Comparison of ENCODE assay signal across 1 cellular context in the genomic region with DNA sequence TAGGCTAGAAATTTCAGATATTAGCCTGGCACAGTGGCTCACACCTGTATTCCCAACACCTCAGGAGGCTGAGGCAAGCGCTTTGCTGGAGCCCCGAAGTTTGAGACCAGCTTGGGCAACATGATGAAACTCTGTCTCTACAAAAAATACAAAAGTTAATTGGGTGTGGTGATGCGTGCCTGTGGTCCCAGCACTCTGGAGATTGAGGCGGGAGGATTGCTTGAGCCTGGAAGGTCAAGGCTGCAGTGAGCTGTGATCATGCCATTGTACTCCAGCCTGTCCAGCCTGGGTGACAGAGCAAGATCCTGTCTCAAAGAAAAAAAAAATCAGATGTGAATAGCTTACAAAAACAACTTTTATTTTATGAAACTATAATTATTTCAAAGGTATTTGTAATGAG.
TF ChIP-seq lines count a peak whose summit lies in the region.

No MANE protein-coding gene starts in this region.

TF ChIP-seq in HepG2, 621 proteins besides CTCF, POLR2A, EP300 and RAD21:
- TF ChIP-seq ETV6 (CRISPR knock-in tag; conservative IDR thresholded peaks at IDR 0.05) (no peak), ZSCAN12 (CRISPR knock-in tag; IDR thresholded peaks at IDR 0.05) (no peak), NCOR1 (IDR thresholded peaks at IDR 0.05; ENCODE audit: borderline replicate concordance, low read length) (no peak), IKZF1 (IDR thresholded peaks at IDR 0.05) (no peak), ZNF75D (CRISPR knock-in tag; IDR thresholded peaks at IDR 0.05; ENCODE audit: borderline replicate concordance) (no peak), RARA (CRISPR knock-in tag; IDR thresholded peaks at IDR 0.05) (0 out of 2 replicates have a peak, but pooled peaks have one; percentile 24)
- TF ChIP-seq, protein P1, sequence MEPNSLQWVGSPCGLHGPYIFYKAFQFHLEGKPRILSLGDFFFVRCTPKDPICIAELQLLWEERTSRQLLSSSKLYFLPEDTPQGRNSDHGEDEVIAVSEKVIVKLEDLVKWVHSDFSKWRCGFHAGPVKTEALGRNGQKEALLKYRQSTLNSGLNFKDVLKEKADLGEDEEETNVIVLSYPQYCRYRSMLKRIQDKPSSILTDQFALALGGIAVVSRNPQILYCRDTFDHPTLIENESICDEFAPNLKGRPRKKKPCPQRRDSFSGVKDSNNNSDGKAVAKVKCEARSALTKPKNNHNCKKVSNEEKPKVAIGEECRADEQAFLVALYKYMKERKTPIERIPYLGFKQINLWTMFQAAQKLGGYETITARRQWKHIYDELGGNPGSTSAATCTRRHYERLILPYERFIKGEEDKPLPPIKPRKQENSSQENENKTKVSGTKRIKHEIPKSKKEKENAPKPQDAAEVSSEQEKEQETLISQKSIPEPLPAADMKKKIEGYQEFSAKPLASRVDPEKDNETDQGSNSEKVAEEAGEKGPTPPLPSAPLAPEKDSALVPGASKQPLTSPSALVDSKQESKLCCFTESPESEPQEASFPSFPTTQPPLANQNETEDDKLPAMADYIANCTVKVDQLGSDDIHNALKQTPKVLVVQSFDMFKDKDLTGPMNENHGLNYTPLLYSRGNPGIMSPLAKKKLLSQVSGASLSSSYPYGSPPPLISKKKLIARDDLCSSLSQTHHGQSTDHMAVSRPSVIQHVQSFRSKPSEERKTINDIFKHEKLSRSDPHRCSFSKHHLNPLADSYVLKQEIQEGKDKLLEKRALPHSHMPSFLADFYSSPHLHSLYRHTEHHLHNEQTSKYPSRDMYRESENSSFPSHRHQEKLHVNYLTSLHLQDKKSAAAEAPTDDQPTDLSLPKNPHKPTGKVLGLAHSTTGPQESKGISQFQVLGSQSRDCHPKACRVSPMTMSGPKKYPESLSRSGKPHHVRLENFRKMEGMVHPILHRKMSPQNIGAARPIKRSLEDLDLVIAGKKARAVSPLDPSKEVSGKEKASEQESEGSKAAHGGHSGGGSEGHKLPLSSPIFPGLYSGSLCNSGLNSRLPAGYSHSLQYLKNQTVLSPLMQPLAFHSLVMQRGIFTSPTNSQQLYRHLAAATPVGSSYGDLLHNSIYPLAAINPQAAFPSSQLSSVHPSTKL (CRISPR knock-in tag; IDR thresholded peaks at IDR 0.05): peak; percentile 19; the same call in 1 of the 2 replicates
- TF ChIP-seq, protein P2, sequence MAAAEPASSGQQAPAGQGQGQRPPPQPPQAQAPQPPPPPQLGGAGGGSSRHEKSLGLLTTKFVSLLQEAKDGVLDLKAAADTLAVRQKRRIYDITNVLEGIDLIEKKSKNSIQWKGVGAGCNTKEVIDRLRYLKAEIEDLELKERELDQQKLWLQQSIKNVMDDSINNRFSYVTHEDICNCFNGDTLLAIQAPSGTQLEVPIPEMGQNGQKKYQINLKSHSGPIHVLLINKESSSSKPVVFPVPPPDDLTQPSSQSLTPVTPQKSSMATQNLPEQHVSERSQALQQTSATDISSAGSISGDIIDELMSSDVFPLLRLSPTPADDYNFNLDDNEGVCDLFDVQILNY (CRISPR knock-in tag; conservative IDR thresholded peaks at IDR 0.05): no peak
